17 cellular contexts compared by ENCODE assay signal in genomic region chr5:65822696-65823095, GRCh38.
"Had no signal": no experiment of that assay in that cellular context is flagged by ENCODE, and none has a peak within 500 bp of the region (broad histone marks: within the 10 kb centered on the region; RNA-seq: fewer than 3 reads in every experiment).

No MANE protein-coding gene starts in this region.

- H3K27ac Mint-ChIP-seq: activated CD4-positive, alpha-beta T cell treated with anti-CD3 and anti-CD28 coated beads for 36 hours; activated CD8-positive, alpha-beta T cell treated with anti-CD3 and anti-CD28 coated beads for 36 hours; activated naive CD4-positive, alpha-beta T cell treated with anti-CD3 and anti-CD28 coated beads, Interleukin-2, amount 50 U/mL, for 72 hours; natural killer cell; T-helper 1 cell treated with Interleukin-12 subunit alpha and Interleukin-12 subunit beta and Interleukin-4 antibody, amounts not matched to agents 30 μg/mL and 1 μg/mL, for 36 hours had no signal

- H3K9me3 ChIP-seq: stomach had no signal

- H3K27me3 Mint-ChIP-seq: activated CD4-positive, alpha-beta T cell treated with anti-CD3 and anti-CD28 coated beads for 36 hours; activated CD8-positive, alpha-beta T cell treated with anti-CD3 and anti-CD28 coated beads for 36 hours; memory B cell had no signal

- H3K9me3 Mint-ChIP-seq: activated CD8-positive, alpha-beta T cell treated with anti-CD3 and anti-CD28 coated beads for 36 hours; activated naive CD4-positive, alpha-beta T cell treated with anti-CD3 and anti-CD28 coated beads, Interleukin-2, amount 50 U/mL, for 72 hours; memory B cell; natural killer cell; T-helper 1 cell treated with Interleukin-12 subunit alpha and Interleukin-12 subunit beta and Interleukin-4 antibody, amounts not matched to agents 30 μg/mL and 1 μg/mL, for 36 hours had no signal

- H3K36me3 Mint-ChIP-seq: activated naive CD4-positive, alpha-beta T cell treated with anti-CD3 and anti-CD28 coated beads, Interleukin-2, amount 50 U/mL, for 72 hours; natural killer cell had no signal

- H3K4me3 Mint-ChIP-seq: activated CD4-positive, alpha-beta T cell treated with anti-CD3 and anti-CD28 coated beads for 36 hours; activated CD8-positive, alpha-beta T cell treated with anti-CD3 and anti-CD28 coated beads for 36 hours; memory B cell; natural killer cell; T-helper 1 cell treated with Interleukin-12 subunit alpha and Interleukin-12 subunit beta and Interleukin-4 antibody, amounts not matched to agents 30 μg/mL and 1 μg/mL, for 36 hours had no signal

- H3K36me3 ChIP-seq: brain microvascular endothelial cell had no signal

- H3K4me3 ChIP-seq: smooth muscle cell, stomach had no signal

- H3K4me2 ChIP-seq: smooth muscle cell had no signal

- DNase-seq: activated CD4-positive, alpha-beta T cell treated with anti-CD3 and anti-CD28 coated beads for 36 hours; activated CD8-positive, alpha-beta T cell treated with anti-CD3 and anti-CD28 coated beads for 36 hours; activated gamma-delta T cell; activated T-cell treated with anti-CD3 and anti-CD28 coated beads, Interleukin-2, amount 50 U/mL, for 48 hours; brain microvascular endothelial cell; effector memory CD4-positive, alpha-beta T cell; foreskin melanocyte; head of caudate nucleus; natural killer cell; nucleus accumbens; right cardiac atrium; stomach had no signal

- H3K27me3 ChIP-seq: brain microvascular endothelial cell, stomach had no signal

- H3K27ac ChIP-seq: brain microvascular endothelial cell, stomach had no signal

- ATAC-seq: activated CD4-positive, alpha-beta T cell treated with anti-CD3 and anti-CD28 coated beads for 36 hours; activated CD8-positive, alpha-beta T cell treated with anti-CD3 and anti-CD28 coated beads for 36 hours; activated naive CD4-positive, alpha-beta T cell treated with anti-CD3 and anti-CD28 coated beads, Interleukin-2, amount 50 U/mL, for 72 hours; left lobe of liver; natural killer cell; right cardiac atrium had no signal
